Comparison of ENCODE assay signal across 8 cellular contexts in genomic region chr19:3404324-3405260, GRCh38. TPM values are rescaled to one million over a fixed set of nuclear protein-coding genes. Genes with fewer than 3 reads are reported as not detected.
DNase-seq lines count a peak whose midpoint lies in the region; ATAC-seq and TF ChIP-seq lines count a peak whose summit lies in the region.

No MANE protein-coding gene starts in this region.

- 13 to 30% methylated on average over 39 to 41 of the region's 62 CpGs for WGBS in lower leg skin, 2 donors
- 21% methylated on average over 30 of the region's 62 CpGs for WGBS in suprapubic skin

- H3K36me3 ChIP-seq in endocrine pancreas (ENCODE audit: control insufficient read depth, insufficient read depth, low read length) (no peaks in the 10 kb centered on the region), suprapubic skin (no peaks in the 10 kb centered on the region)

- no peak overlapping the region for H3K4me3 ChIP-seq in endocrine pancreas (ENCODE audit: control insufficient read depth, insufficient read depth, low read length)
- no peak overlapping the region for H3K4me3 ChIP-seq in lower leg skin (ENCODE audit: low read depth, poor library complexity, severe bottlenecking)
- peak overlapping the region; percentile 60 for H3K4me3 ChIP-seq in suprapubic skin

- TF ChIP-seq CTCF in lower leg skin (IDR thresholded peaks at IDR 0.05) (no peak), suprapubic skin (IDR thresholded peaks at IDR 0.05) (no peak)

- intact Hi-C loops in lower leg skin (cut with DNase I; ENCODE audit: low total_unique reads) = no loop called here

- H3K9ac ChIP-seq in endocrine pancreas (ENCODE audit: control insufficient read depth, insufficient read depth, low read length) = peak overlapping the region; percentile 10

- H3K4me1 ChIP-seq in endocrine pancreas (ENCODE audit: control insufficient read depth, insufficient read depth, low read length) (peaks cover 3% of the 10 kb centered on the region), suprapubic skin (peaks cover 79% of the 10 kb centered on the region)

- no peak for TF ChIP-seq RAD21 in Ishikawa (IDR thresholded peaks at IDR 0.05; ENCODE audit: low read depth)

- TF ChIP-seq EP300 in Ishikawa (IDR thresholded peaks at IDR 0.05; ENCODE audit: borderline replicate concordance) = peak; percentile 19; the same call in 1 of the 2 replicates
- no peak for TF ChIP-seq EP300 in suprapubic skin (IDR thresholded peaks at IDR 0.05)

- ATAC-seq in HG03520 (IDR thresholded peaks at IDR 0.05; ENCODE audit: unreplicated experiment) (no peak), HG02973 (IDR thresholded peaks at IDR 0.05; ENCODE audit: unreplicated experiment) (no peak)

- H3K9me3 ChIP-seq in endocrine pancreas (ENCODE audit: control insufficient read depth, low read length) = no peaks in the 10 kb centered on the region
- H3K9me3 ChIP-seq in suprapubic skin = no peaks in the 10 kb centered on the region

- no peak for TF ChIP-seq POLR2A in lower leg skin (IDR thresholded peaks at IDR 0.05)
- peak in 1 of 2 donors; percentile 72 for TF ChIP-seq POLR2A in suprapubic skin (IDR thresholded peaks at IDR 0.05)

- peak overlapping the region; percentile 100 for H3K27ac ChIP-seq in suprapubic skin

- DNase-seq in lower leg skin (ENCODE audit: low spot score in 2 of 2) (peak; percentile 79 to 97), suprapubic skin (ENCODE audit: low spot score in 2 of 2) (peak; percentile 92 to 94), NCI-H524 (lab: John Stamatoyannopoulos, UW) (no peak)
- DNase-seq in stimulated activated CD4-positive, alpha-beta T cell treated with anti-CD3 and anti-CD28 coated beads, Interleukin-12 subunit alpha, Interleukin-12 subunit beta, amount 100 ng/mL, for 4 hours = no peak

- no peaks in the 10 kb centered on the region for H3K27me3 ChIP-seq in endocrine pancreas (ENCODE audit: control insufficient read depth, insufficient read depth, low read length)
- no peaks in the 10 kb centered on the region for H3K27me3 ChIP-seq in suprapubic skin

TF ChIP-seq in Ishikawa, 13 proteins besides CTCF, POLR2A, EP300 and RAD21:
- no peak for TF ChIP-seq CREB1 (IDR thresholded peaks at IDR 0.05; ENCODE audit: low read depth)
- peak; percentile 51; the same call in 1 of the 2 replicates for TF ChIP-seq ZBTB7A (IDR thresholded peaks at IDR 0.05; ENCODE audit: low read depth)
- TF ChIP-seq TCF12 (IDR thresholded peaks at IDR 0.05; ENCODE audit: low read depth) = 0 out of 2 replicates have a peak, but pooled peaks have one; percentile 24
- TF ChIP-seq, protein P1, sequence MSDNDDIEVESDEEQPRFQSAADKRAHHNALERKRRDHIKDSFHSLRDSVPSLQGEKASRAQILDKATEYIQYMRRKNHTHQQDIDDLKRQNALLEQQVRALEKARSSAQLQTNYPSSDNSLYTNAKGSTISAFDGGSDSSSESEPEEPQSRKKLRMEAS (IDR thresholded peaks at IDR 0.05) = no peak
- TF ChIP-seq YY1 (IDR thresholded peaks at IDR 0.05; ENCODE audit: low read depth) = peak; percentile 94
- no peak for TF ChIP-seq EGR1 (IDR thresholded peaks at IDR 0.05)
- TF ChIP-seq TEAD4 (IDR thresholded peaks at IDR 0.05) = peak; percentile 77
- TF ChIP-seq CEBPB (IDR thresholded peaks at IDR 0.05) = no peak
- no peak for TF ChIP-seq TAF1 (IDR thresholded peaks at IDR 0.05; ENCODE audit: low read depth)
- TF ChIP-seq, protein P2, sequence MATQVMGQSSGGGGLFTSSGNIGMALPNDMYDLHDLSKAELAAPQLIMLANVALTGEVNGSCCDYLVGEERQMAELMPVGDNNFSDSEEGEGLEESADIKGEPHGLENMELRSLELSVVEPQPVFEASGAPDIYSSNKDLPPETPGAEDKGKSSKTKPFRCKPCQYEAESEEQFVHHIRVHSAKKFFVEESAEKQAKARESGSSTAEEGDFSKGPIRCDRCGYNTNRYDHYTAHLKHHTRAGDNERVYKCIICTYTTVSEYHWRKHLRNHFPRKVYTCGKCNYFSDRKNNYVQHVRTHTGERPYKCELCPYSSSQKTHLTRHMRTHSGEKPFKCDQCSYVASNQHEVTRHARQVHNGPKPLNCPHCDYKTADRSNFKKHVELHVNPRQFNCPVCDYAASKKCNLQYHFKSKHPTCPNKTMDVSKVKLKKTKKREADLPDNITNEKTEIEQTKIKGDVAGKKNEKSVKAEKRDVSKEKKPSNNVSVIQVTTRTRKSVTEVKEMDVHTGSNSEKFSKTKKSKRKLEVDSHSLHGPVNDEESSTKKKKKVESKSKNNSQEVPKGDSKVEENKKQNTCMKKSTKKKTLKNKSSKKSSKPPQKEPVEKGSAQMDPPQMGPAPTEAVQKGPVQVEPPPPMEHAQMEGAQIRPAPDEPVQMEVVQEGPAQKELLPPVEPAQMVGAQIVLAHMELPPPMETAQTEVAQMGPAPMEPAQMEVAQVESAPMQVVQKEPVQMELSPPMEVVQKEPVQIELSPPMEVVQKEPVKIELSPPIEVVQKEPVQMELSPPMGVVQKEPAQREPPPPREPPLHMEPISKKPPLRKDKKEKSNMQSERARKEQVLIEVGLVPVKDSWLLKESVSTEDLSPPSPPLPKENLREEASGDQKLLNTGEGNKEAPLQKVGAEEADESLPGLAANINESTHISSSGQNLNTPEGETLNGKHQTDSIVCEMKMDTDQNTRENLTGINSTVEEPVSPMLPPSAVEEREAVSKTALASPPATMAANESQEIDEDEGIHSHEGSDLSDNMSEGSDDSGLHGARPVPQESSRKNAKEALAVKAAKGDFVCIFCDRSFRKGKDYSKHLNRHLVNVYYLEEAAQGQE (IDR thresholded peaks at IDR 0.05; ENCODE audit: low read depth) = no peak
- TF ChIP-seq, protein P3, sequence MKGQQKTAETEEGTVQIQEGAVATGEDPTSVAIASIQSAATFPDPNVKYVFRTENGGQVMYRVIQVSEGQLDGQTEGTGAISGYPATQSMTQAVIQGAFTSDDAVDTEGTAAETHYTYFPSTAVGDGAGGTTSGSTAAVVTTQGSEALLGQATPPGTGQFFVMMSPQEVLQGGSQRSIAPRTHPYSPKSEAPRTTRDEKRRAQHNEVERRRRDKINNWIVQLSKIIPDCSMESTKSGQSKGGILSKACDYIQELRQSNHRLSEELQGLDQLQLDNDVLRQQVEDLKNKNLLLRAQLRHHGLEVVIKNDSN (IDR thresholded peaks at IDR 0.05) = no peak
- TF ChIP-seq FOXM1 (IDR thresholded peaks at IDR 0.05; ENCODE audit: borderline replicate concordance, low read depth) = no peak
- TF ChIP-seq NFIC (IDR thresholded peaks at IDR 0.05) = peak; percentile 9; the same call in 1 of the 2 replicates
TF ChIP-seq in Ishikawa: peak in this region for 5.

RNA-seq across cellular contexts. Expression of gene NFIC, which starts 38.2 kb away (rescaled TPM):
- total RNA-seq in lower leg skin (100 to 1,000 TPM; 102 to 236 (median 158) TPM), suprapubic skin (100 to 1,000 TPM; 135 to 234 (median 194) TPM)

Comparison
In these comparisons a context has a peak if more than half of its experiments do, and no peak if none do; other contexts are left out.
1. DNase-seq: peak in lower leg skin (2 of 2) and suprapubic skin (2 of 2); none in NCI-H524 (0 of 2) and stimulated activated CD4-positive, alpha-beta T cell treated with anti-CD3 and anti-CD28 coated beads, Interleukin-12 subunit alpha, Interleukin-12 subunit beta, amount 100 ng/mL, for 4 hours (single experiment).